ENCODE assay signal across 1 cellular context in genomic region chr7:106814887-106815286, GRCh38.
TF ChIP-seq lines count a peak whose summit lies in the region.

No MANE protein-coding gene starts in this region.

TF ChIP-seq in K562, 482 proteins besides CTCF, POLR2A, EP300 and RAD21 (continued from another document and continues in another):
- TF ChIP-seq, protein P1, sequence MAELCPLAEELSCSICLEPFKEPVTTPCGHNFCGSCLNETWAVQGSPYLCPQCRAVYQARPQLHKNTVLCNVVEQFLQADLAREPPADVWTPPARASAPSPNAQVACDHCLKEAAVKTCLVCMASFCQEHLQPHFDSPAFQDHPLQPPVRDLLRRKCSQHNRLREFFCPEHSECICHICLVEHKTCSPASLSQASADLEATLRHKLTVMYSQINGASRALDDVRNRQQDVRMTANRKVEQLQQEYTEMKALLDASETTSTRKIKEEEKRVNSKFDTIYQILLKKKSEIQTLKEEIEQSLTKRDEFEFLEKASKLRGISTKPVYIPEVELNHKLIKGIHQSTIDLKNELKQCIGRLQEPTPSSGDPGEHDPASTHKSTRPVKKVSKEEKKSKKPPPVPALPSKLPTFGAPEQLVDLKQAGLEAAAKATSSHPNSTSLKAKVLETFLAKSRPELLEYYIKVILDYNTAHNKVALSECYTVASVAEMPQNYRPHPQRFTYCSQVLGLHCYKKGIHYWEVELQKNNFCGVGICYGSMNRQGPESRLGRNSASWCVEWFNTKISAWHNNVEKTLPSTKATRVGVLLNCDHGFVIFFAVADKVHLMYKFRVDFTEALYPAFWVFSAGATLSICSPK (IDR thresholded peaks at IDR 0.05; ENCODE audit: borderline replicate concordance) = no peak
- TF ChIP-seq BMI1 (IDR thresholded peaks at IDR 0.05; ENCODE audit: low read length) (no peak), ARHGAP35 (IDR thresholded peaks at IDR 0.05; ENCODE audit: partially characterized antibody) (no peak), SMAD3 (CRISPR knock-in tag; conservative IDR thresholded peaks at IDR 0.05) (peak; percentile 76), ELK3 (CRISPR knock-in tag; IDR thresholded peaks at IDR 0.05) (peak; percentile 67; the same call in 1 of the 2 replicates), ZC3H4 (CRISPR knock-in tag; IDR thresholded peaks at IDR 0.05; ENCODE audit: borderline replicate concordance) (no peak), TAF9B (IDR thresholded peaks at IDR 0.05; ENCODE audit: partially characterized antibody) (no peak), ZNF77 (CRISPR knock-in tag; IDR thresholded peaks at IDR 0.05) (no peak), CHAMP1 (IDR thresholded peaks at IDR 0.05) (no peak), RNF219 (CRISPR knock-in tag; IDR thresholded peaks at IDR 0.05) (no peak), ZNF217 (CRISPR knock-in tag; IDR thresholded peaks at IDR 0.05) (no peak), RBFOX2 (IDR thresholded peaks at IDR 0.05; ENCODE audit: low read depth, low read length) (no peak), FOXJ2 (tag; IDR thresholded peaks at IDR 0.05) (no peak), BCOR (IDR thresholded peaks at IDR 0.05) (no peak), TEAD2 (tag; IDR thresholded peaks at IDR 0.05) (no peak), ZNF24 (IDR thresholded peaks at IDR 0.05) (no peak), RUNX1 (IDR thresholded peaks at IDR 0.05; ENCODE audit: low read depth) (no peak), ZNF436 (CRISPR knock-in tag; IDR thresholded peaks at IDR 0.05) (no peak), ZNF280B (CRISPR knock-in tag; IDR thresholded peaks at IDR 0.05) (no peak), ZSCAN32 (CRISPR knock-in tag; IDR thresholded peaks at IDR 0.05) (no peak), CREBBP (IDR thresholded peaks at IDR 0.05; ENCODE audit: low read depth, low read length) (no peak), TCF3 (CRISPR knock-in tag; IDR thresholded peaks at IDR 0.05) (peak; percentile 40; the same call in 1 of the 2 replicates), GATA2 (CRISPR knock-in tag; IDR thresholded peaks at IDR 0.05) (no peak), CEBPG (CRISPR knock-in tag; IDR thresholded peaks at IDR 0.05) (no peak), CEBPG (tag; conservative IDR thresholded peaks at IDR 0.05 in 1 of 2, IDR thresholded peaks at IDR 0.05 in 1 of 2) (no peak), DMBX1 (CRISPR knock-in tag; IDR thresholded peaks at IDR 0.05; ENCODE audit: borderline replicate concordance) (peak; percentile 92), EHMT2 (IDR thresholded peaks at IDR 0.05) (no peak), U2AF1 (optimal IDR thresholded peaks at IDR 0.05; ENCODE audit: low read depth, low read length) (no peak), NFIC (IDR thresholded peaks at IDR 0.05) (no peak), ILK (tag; IDR thresholded peaks at IDR 0.05; ENCODE audit: borderline replicate concordance, low read depth) (peak; percentile 50; the same call in 1 of the 2 replicates), SFPQ (IDR thresholded peaks at IDR 0.05; ENCODE audit: low read depth, low read length) (no peak), PCBP1 (IDR thresholded peaks at IDR 0.05; ENCODE audit: low read depth, low read length, poor library complexity, severe bottlenecking) (no peak), SREBF2 (CRISPR knock-in tag; IDR thresholded peaks at IDR 0.05) (no peak)
- TF ChIP-seq, protein P2, sequence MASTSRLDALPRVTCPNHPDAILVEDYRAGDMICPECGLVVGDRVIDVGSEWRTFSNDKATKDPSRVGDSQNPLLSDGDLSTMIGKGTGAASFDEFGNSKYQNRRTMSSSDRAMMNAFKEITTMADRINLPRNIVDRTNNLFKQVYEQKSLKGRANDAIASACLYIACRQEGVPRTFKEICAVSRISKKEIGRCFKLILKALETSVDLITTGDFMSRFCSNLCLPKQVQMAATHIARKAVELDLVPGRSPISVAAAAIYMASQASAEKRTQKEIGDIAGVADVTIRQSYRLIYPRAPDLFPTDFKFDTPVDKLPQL (IDR thresholded peaks at IDR 0.05; ENCODE audit: extremely low read depth, insufficient read length) = no peak
- TF ChIP-seq, protein P3, sequence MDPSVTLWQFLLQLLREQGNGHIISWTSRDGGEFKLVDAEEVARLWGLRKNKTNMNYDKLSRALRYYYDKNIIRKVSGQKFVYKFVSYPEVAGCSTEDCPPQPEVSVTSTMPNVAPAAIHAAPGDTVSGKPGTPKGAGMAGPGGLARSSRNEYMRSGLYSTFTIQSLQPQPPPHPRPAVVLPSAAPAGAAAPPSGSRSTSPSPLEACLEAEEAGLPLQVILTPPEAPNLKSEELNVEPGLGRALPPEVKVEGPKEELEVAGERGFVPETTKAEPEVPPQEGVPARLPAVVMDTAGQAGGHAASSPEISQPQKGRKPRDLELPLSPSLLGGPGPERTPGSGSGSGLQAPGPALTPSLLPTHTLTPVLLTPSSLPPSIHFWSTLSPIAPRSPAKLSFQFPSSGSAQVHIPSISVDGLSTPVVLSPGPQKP (CRISPR knock-in tag; IDR thresholded peaks at IDR 0.05) = no peak
- TF ChIP-seq, protein P4, sequence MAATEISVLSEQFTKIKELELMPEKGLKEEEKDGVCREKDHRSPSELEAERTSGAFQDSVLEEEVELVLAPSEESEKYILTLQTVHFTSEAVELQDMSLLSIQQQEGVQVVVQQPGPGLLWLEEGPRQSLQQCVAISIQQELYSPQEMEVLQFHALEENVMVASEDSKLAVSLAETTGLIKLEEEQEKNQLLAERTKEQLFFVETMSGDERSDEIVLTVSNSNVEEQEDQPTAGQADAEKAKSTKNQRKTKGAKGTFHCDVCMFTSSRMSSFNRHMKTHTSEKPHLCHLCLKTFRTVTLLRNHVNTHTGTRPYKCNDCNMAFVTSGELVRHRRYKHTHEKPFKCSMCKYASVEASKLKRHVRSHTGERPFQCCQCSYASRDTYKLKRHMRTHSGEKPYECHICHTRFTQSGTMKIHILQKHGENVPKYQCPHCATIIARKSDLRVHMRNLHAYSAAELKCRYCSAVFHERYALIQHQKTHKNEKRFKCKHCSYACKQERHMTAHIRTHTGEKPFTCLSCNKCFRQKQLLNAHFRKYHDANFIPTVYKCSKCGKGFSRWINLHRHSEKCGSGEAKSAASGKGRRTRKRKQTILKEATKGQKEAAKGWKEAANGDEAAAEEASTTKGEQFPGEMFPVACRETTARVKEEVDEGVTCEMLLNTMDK (IDR thresholded peaks at IDR 0.05; ENCODE audit: borderline replicate concordance, insufficient read depth, low read depth, low read length, poor library complexity, severe bottlenecking) = no peak
- TF ChIP-seq, protein P5, sequence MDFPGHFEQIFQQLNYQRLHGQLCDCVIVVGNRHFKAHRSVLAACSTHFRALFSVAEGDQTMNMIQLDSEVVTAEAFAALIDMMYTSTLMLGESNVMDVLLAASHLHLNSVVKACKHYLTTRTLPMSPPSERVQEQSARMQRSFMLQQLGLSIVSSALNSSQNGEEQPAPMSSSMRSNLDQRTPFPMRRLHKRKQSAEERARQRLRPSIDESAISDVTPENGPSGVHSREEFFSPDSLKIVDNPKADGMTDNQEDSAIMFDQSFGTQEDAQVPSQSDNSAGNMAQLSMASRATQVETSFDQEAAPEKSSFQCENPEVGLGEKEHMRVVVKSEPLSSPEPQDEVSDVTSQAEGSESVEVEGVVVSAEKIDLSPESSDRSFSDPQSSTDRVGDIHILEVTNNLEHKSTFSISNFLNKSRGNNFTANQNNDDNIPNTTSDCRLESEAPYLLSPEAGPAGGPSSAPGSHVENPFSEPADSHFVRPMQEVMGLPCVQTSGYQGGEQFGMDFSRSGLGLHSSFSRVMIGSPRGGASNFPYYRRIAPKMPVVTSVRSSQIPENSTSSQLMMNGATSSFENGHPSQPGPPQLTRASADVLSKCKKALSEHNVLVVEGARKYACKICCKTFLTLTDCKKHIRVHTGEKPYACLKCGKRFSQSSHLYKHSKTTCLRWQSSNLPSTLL (IDR thresholded peaks at IDR 0.05) = no peak
- TF ChIP-seq, protein P6, sequence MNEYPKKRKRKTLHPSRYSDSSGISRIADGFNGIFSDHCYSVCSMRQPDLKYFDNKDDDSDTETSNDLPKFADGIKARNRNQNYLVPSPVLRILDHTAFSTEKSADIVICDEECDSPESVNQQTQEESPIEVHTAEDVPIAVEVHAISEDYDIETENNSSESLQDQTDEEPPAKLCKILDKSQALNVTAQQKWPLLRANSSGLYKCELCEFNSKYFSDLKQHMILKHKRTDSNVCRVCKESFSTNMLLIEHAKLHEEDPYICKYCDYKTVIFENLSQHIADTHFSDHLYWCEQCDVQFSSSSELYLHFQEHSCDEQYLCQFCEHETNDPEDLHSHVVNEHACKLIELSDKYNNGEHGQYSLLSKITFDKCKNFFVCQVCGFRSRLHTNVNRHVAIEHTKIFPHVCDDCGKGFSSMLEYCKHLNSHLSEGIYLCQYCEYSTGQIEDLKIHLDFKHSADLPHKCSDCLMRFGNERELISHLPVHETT (CRISPR knock-in tag; conservative IDR thresholded peaks at IDR 0.05 in 1 of 2, IDR thresholded peaks at IDR 0.05 in 1 of 2) = no peak
- TF ChIP-seq, protein P7, sequence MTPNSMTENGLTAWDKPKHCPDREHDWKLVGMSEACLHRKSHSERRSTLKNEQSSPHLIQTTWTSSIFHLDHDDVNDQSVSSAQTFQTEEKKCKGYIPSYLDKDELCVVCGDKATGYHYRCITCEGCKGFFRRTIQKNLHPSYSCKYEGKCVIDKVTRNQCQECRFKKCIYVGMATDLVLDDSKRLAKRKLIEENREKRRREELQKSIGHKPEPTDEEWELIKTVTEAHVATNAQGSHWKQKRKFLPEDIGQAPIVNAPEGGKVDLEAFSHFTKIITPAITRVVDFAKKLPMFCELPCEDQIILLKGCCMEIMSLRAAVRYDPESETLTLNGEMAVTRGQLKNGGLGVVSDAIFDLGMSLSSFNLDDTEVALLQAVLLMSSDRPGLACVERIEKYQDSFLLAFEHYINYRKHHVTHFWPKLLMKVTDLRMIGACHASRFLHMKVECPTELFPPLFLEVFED (CRISPR knock-in tag; conservative IDR thresholded peaks at IDR 0.05) = no peak; the same call in 1 of the 2 replicates
- TF ChIP-seq, protein P8, sequence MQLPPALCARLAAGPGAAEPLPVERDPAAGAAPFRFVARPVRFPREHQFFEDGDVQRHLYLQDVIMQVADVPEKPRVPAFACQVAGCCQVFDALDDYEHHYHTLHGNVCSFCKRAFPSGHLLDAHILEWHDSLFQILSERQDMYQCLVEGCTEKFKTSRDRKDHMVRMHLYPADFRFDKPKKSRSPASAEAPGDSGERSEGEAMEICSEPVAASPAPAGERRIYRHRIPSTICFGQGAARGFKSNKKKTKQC (CRISPR knock-in tag; IDR thresholded peaks at IDR 0.05) = no peak
